1 cellular context compared by ENCODE assay signal in genomic region chr1:199403421-199404116, GRCh38.
TF ChIP-seq lines count a peak whose summit lies in the region.

No MANE protein-coding gene starts in this region.

TF ChIP-seq in WTC11, 78 proteins besides CTCF, POLR2A, EP300 and RAD21 (continued from another document):
- TF ChIP-seq MAX (CRISPR knock-in tag; IDR thresholded peaks at IDR 0.05) (no peak), NR3C1 (CRISPR knock-in tag; conservative IDR thresholded peaks at IDR 0.05; ENCODE audit: low read depth) (no peak), SP1 (CRISPR knock-in tag; conservative IDR thresholded peaks at IDR 0.05) (no peak), TCF7 (CRISPR knock-in tag; IDR thresholded peaks at IDR 0.05; ENCODE audit: low read depth) (no peak), ZNF396 (CRISPR knock-in tag; IDR thresholded peaks at IDR 0.05; ENCODE audit: borderline replicate concordance) (no peak)
